Comparison of ENCODE assay signal across 14 cellular contexts in genomic region chr3:30263921-30264313, GRCh38.
DNase-seq lines count a peak whose midpoint lies in the region; ATAC-seq and TF ChIP-seq lines count a peak whose summit lies in the region.
"Had no signal": no experiment of that assay in that cellular context is flagged by ENCODE, and none has a peak within 500 bp of the region (broad histone marks: within the 10 kb centered on the region; RNA-seq: fewer than 3 reads in every experiment).

No MANE protein-coding gene starts in this region.

- H3K27me3 Mint-ChIP-seq in HFFc6 (ENCODE audit: insufficient read depth), result no peaks in the 10 kb centered on the region
- no peaks in the 10 kb centered on the region for H3K27me3 Mint-ChIP-seq in activated naive CD8-positive, alpha-beta T cell treated with anti-CD3 and anti-CD28 coated beads, Interleukin-2, amount 10 ng/mL, durations not matched to agents 7 days and 5 days
- H3K27me3 Mint-ChIP-seq: activated naive CD8-positive, alpha-beta T cell had no signal

- peak overlapping the region; percentile 52; the same call in 1 of the 2 replicates for H3K27ac Mint-ChIP-seq in HFFc6
- H3K27ac Mint-ChIP-seq in activated naive CD8-positive, alpha-beta T cell treated with anti-CD3 and anti-CD28 coated beads, Interleukin-2, amount 10 ng/mL, durations not matched to agents 7 days and 5 days, result peak overlapping the region; percentile 32
- H3K27ac Mint-ChIP-seq: activated naive CD8-positive, alpha-beta T cell had no signal

- no peak for TF ChIP-seq CTCF in HFFc6 (IDR thresholded peaks at IDR 0.05)

- POLR2A ChIA-PET in activated naive CD8-positive, alpha-beta T cell treated with anti-CD3 and anti-CD28 coated beads, Interleukin-2, amount 10 ng/mL, durations not matched to agents 7 days and 5 days (lab: Charles Lee), result no interaction called here

- peaks cover 19% of the 10 kb centered on the region for H3K9me3 Mint-ChIP-seq in HFFc6
- peaks cover 15% of the 10 kb centered on the region for H3K9me3 Mint-ChIP-seq in activated naive CD8-positive, alpha-beta T cell treated with anti-CD3 and anti-CD28 coated beads, Interleukin-2, amount 10 ng/mL, durations not matched to agents 7 days and 5 days

- no peak for ATAC-seq in activated naive CD8-positive, alpha-beta T cell treated with anti-CD3 and anti-CD28 coated beads, Interleukin-2, amount 10 ng/mL, durations not matched to agents 7 days and 5 days (ENCODE audit: low read depth)
- ATAC-seq in GM21786 (IDR thresholded peaks at IDR 0.05; ENCODE audit: unreplicated experiment), result no peak
- ATAC-seq: gastrocnemius medialis had no signal

- intact Hi-C loops in head of caudate nucleus (cut with DNase I), result no loop called here

- peaks cover 29% of the 10 kb centered on the region for H3K36me3 Mint-ChIP-seq in HFFc6 (ENCODE audit: low read depth)
- H3K36me3 Mint-ChIP-seq in activated naive CD8-positive, alpha-beta T cell treated with anti-CD3 and anti-CD28 coated beads, Interleukin-2, amount 10 ng/mL, durations not matched to agents 7 days and 5 days, result peaks cover 11% of the 10 kb centered on the region

- H3K4me1 Mint-ChIP-seq in HFFc6 (ENCODE audit: low read depth), result peaks cover 69% of the 10 kb centered on the region
- peaks cover 19% of the 10 kb centered on the region for H3K4me1 Mint-ChIP-seq in activated naive CD8-positive, alpha-beta T cell treated with anti-CD3 and anti-CD28 coated beads, Interleukin-2, amount 10 ng/mL, durations not matched to agents 7 days and 5 days

- peak; percentile 11 for DNase-seq in stimulated activated CD4-positive, alpha-beta T cell treated with anti-CD3 and anti-CD28 coated beads, Interleukin-4, amount 100 ng/mL, for 24 hours
- no peak for DNase-seq in stimulated activated CD4-positive, alpha-beta T cell treated with anti-CD3 and anti-CD28 coated beads, Interleukin-4, amount 100 ng/mL, for 4 hours
- no peak for DNase-seq in HFFc6
- no peak for DNase-seq in activated naive CD8-positive, alpha-beta T cell treated with anti-CD3 and anti-CD28 coated beads, Interleukin-2, amount 10 ng/mL, durations not matched to agents 7 days and 5 days
- no peak for DNase-seq in activated CD8-positive, alpha-beta memory T cell treated with anti-CD3 and anti-CD28 coated beads, Interleukin-2, amount 50 U/mL, for 4 hours
- no peak for DNase-seq in head of caudate nucleus
- DNase-seq: gastrocnemius medialis, MM.1S, NCI-H2029, NCI-H446 treated with DMSO at 0.1 percent for 48 hours, sigmoid colon, SJCRH30 had no signal

- no peak overlapping the region for H3K4me3 Mint-ChIP-seq in HFFc6
- H3K4me3 Mint-ChIP-seq in activated naive CD8-positive, alpha-beta T cell treated with anti-CD3 and anti-CD28 coated beads, Interleukin-2, amount 10 ng/mL, durations not matched to agents 7 days and 5 days, result no peak overlapping the region
